In genomic region chr9:114680266-114681011, GRCh38 we compare ENCODE assay signal across 19 cellular contexts. TPM values are rescaled to one million over a fixed set of nuclear protein-coding genes. Genes with fewer than 3 reads are reported as not detected.
A peak's percentile ranks its signal among the peaks of the same experiment; 100 is the strongest.
DNase-seq lines count a peak whose midpoint lies in the region; ATAC-seq, FAIRE-seq and TF ChIP-seq lines count a peak whose summit lies in the region.
"Had no signal": no experiment of that assay in that cellular context is flagged by ENCODE, and none has a peak within 500 bp of the region (broad histone marks: within the 10 kb centered on the region; RNA-seq: fewer than 3 reads in every experiment).

No MANE protein-coding gene starts in this region.

- TF ChIP-seq POLR2A in IMR-90 (IDR thresholded peaks at IDR 0.05; ENCODE audit: low read depth, low read length) (no peak), esophagus squamous epithelium (IDR thresholded peaks at IDR 0.05) (no peak)

- peak; percentile 44 for DNase-seq in GM23248
- no peak for DNase-seq in IMR-90
- DNase-seq in astrocyte (ENCODE audit: low read depth) = no peak
- peak; percentile 66 for DNase-seq in kidney tubule cell (ENCODE audit: low spot score)
- no peak for DNase-seq in esophagus squamous epithelium (lab: John Stamatoyannopoulos, UW)
- no peak for DNase-seq in GM20000 (ENCODE audit: low spot score)
- DNase-seq in CD4-positive, alpha-beta T cell = no peak
- DNase-seq: DMS 273 treated with DMSO at 0.1 percent for 48 hours, H7, Karpas-422, NCI-H1930, NCI-H2171, NCI-H82, Right ventricle myocardium superior had no signal

- dilution Hi-C loops in IMR-90 (cut with HindIII; ENCODE audit: low sequenced_read_pairs, unreplicated experiment) = no loop called here

- H3K4me1 Mint-ChIP-seq in astrocyte (ENCODE audit: low read depth, unreplicated experiment) = peaks cover 41% of the 10 kb centered on the region
- H3K4me1 Mint-ChIP-seq in CD4-positive, alpha-beta T cell (ENCODE audit: low read depth) = peaks cover 5% of the 10 kb centered on the region

- CTCF ChIA-PET in IMR-90 (lab: Yijun Ruan, JAX) = interaction anchor here (0.6 to 3.3 kb wide), 18 partner anchors 8 to 648 kb away, joined by 3 to 25 read pairs (median 6); no protein-coding TSS in a partner anchor
- CTCF ChIA-PET in CD4-positive, alpha-beta T cell (lab: Charles Lee) = interaction anchor here (0.7 to 2.6 kb wide), 14 partner anchors 11 to 334 kb away, joined by 3 to 18 read pairs (median 6); no protein-coding TSS in a partner anchor

- peaks cover 2% of the 10 kb centered on the region for H3K36me3 Mint-ChIP-seq in astrocyte (ENCODE audit: low read depth, unreplicated experiment)
- no peaks in the 10 kb centered on the region for H3K36me3 Mint-ChIP-seq in CD4-positive, alpha-beta T cell (ENCODE audit: low read depth)

- ATAC-seq in IMR-90 (ENCODE audit: low read depth) (no peak), GM19328 (IDR thresholded peaks at IDR 0.05; ENCODE audit: unreplicated experiment) (no peak)
- no peak for ATAC-seq in CD4-positive, alpha-beta T cell (ENCODE audit: poor library complexity)
- ATAC-seq: HepG2 had no signal

- H3K9ac ChIP-seq in GM23248 (no peak overlapping the region), IMR-90 (ENCODE audit: low read depth, low read length) (no peak overlapping the region), astrocyte (ENCODE audit: low read length) (no peak overlapping the region)
- H3K9ac ChIP-seq: BLaER1 had no signal

- peaks cover 10% of the 10 kb centered on the region for H3K9me1 ChIP-seq in IMR-90 (ENCODE audit: insufficient read depth, low read length)

- peak overlapping the region; percentile 49; the same call in 1 of the 3 replicates for H2BK15ac ChIP-seq in IMR-90 (ENCODE audit: low read depth, low read length)

- peak overlapping the region; percentile 22; the same call in 1 of the 2 replicates for H3K4ac ChIP-seq in IMR-90 (ENCODE audit: low read depth, low read length)

- no peaks in the 10 kb centered on the region for H3K36me3 ChIP-seq in GM23248 (ENCODE audit: low read depth)
- no peaks in the 10 kb centered on the region for H3K36me3 ChIP-seq in IMR-90 (ENCODE audit: control insufficient read depth, insufficient read depth, low read length)
- no peaks in the 10 kb centered on the region for H3K36me3 ChIP-seq in astrocyte (ENCODE audit: insufficient read depth, low read length)
- no peaks in the 10 kb centered on the region for H3K36me3 ChIP-seq in esophagus squamous epithelium
- H3K36me3 ChIP-seq: BLaER1 had no signal

- H3K18ac ChIP-seq in IMR-90 (ENCODE audit: low read depth, low read length) = no peak overlapping the region

- H2BK20ac ChIP-seq in IMR-90 (ENCODE audit: low read depth, low read length) = peak overlapping the region; percentile 45; the same call in 1 of the 2 replicates

- H3K4me3 ChIP-seq in GM23248 (no peak overlapping the region), IMR-90 (ENCODE audit: insufficient read depth, low read depth, low read length) (no peak overlapping the region), astrocyte (ENCODE audit: insufficient read depth, low read depth, low read length) (no peak overlapping the region), esophagus squamous epithelium (no peak overlapping the region)
- H3K4me3 ChIP-seq: BLaER1 had no signal

- H4K8ac ChIP-seq in IMR-90 (ENCODE audit: low read depth in 2 of 2, low read length in 2 of 2) = no peak overlapping the region

- peak overlapping the region; percentile 21 for H2BK120ac ChIP-seq in IMR-90 (ENCODE audit: low read depth, low read length)

- H3K9me3 ChIP-seq in GM23248 (ENCODE audit: low read depth) = no peaks in the 10 kb centered on the region
- H3K9me3 ChIP-seq in IMR-90 (ENCODE audit: control insufficient read depth, insufficient read depth, low read length) = no peaks in the 10 kb centered on the region
- H3K9me3 ChIP-seq in astrocyte (ENCODE audit: insufficient read depth, low read depth, low read length) = no peaks in the 10 kb centered on the region
- H3K9me3 ChIP-seq in esophagus squamous epithelium = no peaks in the 10 kb centered on the region
- no peaks in the 10 kb centered on the region for H3K9me3 ChIP-seq in CD4-positive, alpha-beta T cell (ENCODE audit: control insufficient read depth, low read length)
- H3K9me3 ChIP-seq: BLaER1 had no signal

- in situ Hi-C loops in GM23248 (cut with MboI) = loop anchor here (10.0 kb wide), 1 partner anchor 54 kb away; no protein-coding TSS in a partner anchor
- in situ Hi-C loops in IMR-90 (cut with MboI; ENCODE audit: low sequenced_read_pairs) = no loop called here

- H3K4me2 ChIP-seq in GM23248 (ENCODE audit: unreplicated experiment) = no peak overlapping the region
- H3K4me2 ChIP-seq in IMR-90 (ENCODE audit: low read depth, low read length) = no peak overlapping the region
- no peak overlapping the region for H3K4me2 ChIP-seq in astrocyte (ENCODE audit: low read length)

- TF ChIP-seq RAD21 in IMR-90 (IDR thresholded peaks at IDR 0.05; ENCODE audit: low read length) = no peak

- no peaks in the 10 kb centered on the region for H3K27me3 ChIP-seq in GM23248 (replicated peaks; ENCODE audit: insufficient read depth)
- H3K27me3 ChIP-seq in IMR-90 (ENCODE audit: control insufficient read depth, insufficient read depth, low read length) = no peaks in the 10 kb centered on the region
- no peaks in the 10 kb centered on the region for H3K27me3 ChIP-seq in astrocyte (ENCODE audit: insufficient read depth, low read length)
- H3K27me3 ChIP-seq in esophagus squamous epithelium = peaks cover 0 to 34% (median 0%) of the 10 kb centered on the region in 4 donors
- H3K27me3 ChIP-seq in CD4-positive, alpha-beta T cell (ENCODE audit: control insufficient read depth, insufficient read depth, low read length) = peaks cover 14% of the 10 kb centered on the region
- H3K27me3 ChIP-seq: BLaER1 had no signal

- no peak overlapping the region for H3K56ac ChIP-seq in IMR-90 (ENCODE audit: extremely low read depth, insufficient read depth, low read length)

- no peak overlapping the region for H3K4me3 Mint-ChIP-seq in astrocyte (ENCODE audit: unreplicated experiment)
- H3K4me3 Mint-ChIP-seq in CD4-positive, alpha-beta T cell = no peak overlapping the region

- no peak overlapping the region; the same call in 1 of the 2 replicates for H4K91ac ChIP-seq in IMR-90 (ENCODE audit: insufficient read depth, low read depth, low read length)

- H3K9me3 Mint-ChIP-seq in astrocyte (ENCODE audit: unreplicated experiment) = peaks cover 2% of the 10 kb centered on the region
- no peaks in the 10 kb centered on the region for H3K9me3 Mint-ChIP-seq in CD4-positive, alpha-beta T cell

- H2AK9ac ChIP-seq in IMR-90 (replicated peaks; ENCODE audit: low read depth, low read length, poor library complexity) = no peak overlapping the region

- FAIRE-seq in astrocyte (lab: Jason Lieb, UNC) = no peak
- FAIRE-seq: HepG2 had no signal

- no peaks in the 10 kb centered on the region for H3K79me2 ChIP-seq in GM23248 (ENCODE audit: insufficient read depth)
- no peaks in the 10 kb centered on the region for H3K79me2 ChIP-seq in astrocyte (ENCODE audit: insufficient read depth, low read length)

- POLR2A ChIA-PET in IMR-90 (lab: Charles Lee; ENCODE audit: unreplicated experiment) = no interaction called here
- POLR2A ChIA-PET in CD4-positive, alpha-beta T cell (lab: Charles Lee) = no interaction called here

- H3F3A ChIP-seq in GM23248 (ENCODE audit: insufficient read depth) = peaks cover 28% of the 10 kb centered on the region

- H3K79me1 ChIP-seq in IMR-90 (ENCODE audit: low read depth in 1 of 2, low read length in 2 of 2) = no peaks in the 10 kb centered on the region

- peaks cover 32% of the 10 kb centered on the region for H3K4me1 ChIP-seq in GM23248 (ENCODE audit: insufficient read depth)
- peaks cover 10% of the 10 kb centered on the region for H3K4me1 ChIP-seq in IMR-90 (ENCODE audit: control insufficient read depth, insufficient read depth, low read length)
- peaks cover 22% of the 10 kb centered on the region for H3K4me1 ChIP-seq in astrocyte (ENCODE audit: insufficient read depth, low read length)
- H3K4me1 ChIP-seq in esophagus squamous epithelium = peaks cover 0 to 4% (median 0%) of the 10 kb centered on the region in 3 donors

- H2AK5ac ChIP-seq in IMR-90 (ENCODE audit: low read depth, low read length) = no peak overlapping the region

- no peak overlapping the region for H4K5ac ChIP-seq in IMR-90 (ENCODE audit: low read depth, low read length)

- H3K27ac ChIP-seq in GM23248 (no peak overlapping the region), IMR-90 (ENCODE audit: insufficient read depth, low read length) (no peak overlapping the region), astrocyte (ENCODE audit: low read depth, low read length) (no peak overlapping the region), esophagus squamous epithelium (no peak overlapping the region)
- no peak overlapping the region for H3K27ac ChIP-seq in CD4-positive, alpha-beta T cell (ENCODE audit: low read depth, low read length)
- H3K27ac ChIP-seq: BLaER1 had no signal

- no peaks in the 10 kb centered on the region for H3K27me3 Mint-ChIP-seq in astrocyte (ENCODE audit: low read depth, unreplicated experiment)
- peaks cover 18% of the 10 kb centered on the region for H3K27me3 Mint-ChIP-seq in CD4-positive, alpha-beta T cell

- intact Hi-C loops in IMR-90 (cut with micrococcal nuclease) = loop anchor here (1.0 to 5.0 kb wide), 4 partner anchors 59 to 842 kb away; no protein-coding TSS in a partner anchor
- intact Hi-C loops in esophagus squamous epithelium (cut with DNase I) = loop anchor here (5.0 to 10.0 kb wide), 2 partner anchors 234 to 332 kb away; no protein-coding TSS in a partner anchor
- intact Hi-C loops in CD4-positive, alpha-beta T cell (cut with DNase I, micrococcal nuclease) = loop anchor here (1.0 to 10.0 kb wide), 7 partner anchors 42 to 1982 kb away; no protein-coding TSS in a partner anchor

- H3K14ac ChIP-seq in IMR-90 (replicated peaks; ENCODE audit: low read depth, low read length) = no peak overlapping the region

- 63 to 64% methylated on average over 8 of the region's 8 CpGs for WGBS in GM23248 (ENCODE audit: low coverage in 1 of 2, low lambda C conversion rate in 2 of 2, missing lambda C conversion rate in 2 of 2), 2 experiments
- WGBS in IMR-90 (ENCODE audit: extremely low coverage in 2 of 2, insufficient read length in 1 of 2), 2 experiments = 83% methylated on average over 1 of the region's 8 CpGs; no CpG with 5 or more reads in 1 of the 2 experiments
- WGBS in esophagus squamous epithelium, 2 donors = 54 to 72% methylated on average over 7 of the region's 8 CpGs

- no TSS peak for BruUV-seq in IMR-90 (replicated peaks; lab: Mats Ljungman, UMichigan)

- TF ChIP-seq CTCF in IMR-90 (conservative IDR thresholded peaks at IDR 0.05; ENCODE audit: low read depth, low read length) = no peak
- TF ChIP-seq CTCF in astrocyte (IDR thresholded peaks at IDR 0.05; ENCODE audit: insufficient read depth, low read depth, low read length) = no peak
- no peak for TF ChIP-seq CTCF in esophagus squamous epithelium (IDR thresholded peaks at IDR 0.05)
- TF ChIP-seq CTCF in GM20000 (IDR thresholded peaks at IDR 0.05; ENCODE audit: extremely low read depth, missing control alignments) = no peak
- no peak for TF ChIP-seq CTCF in CD4-positive, alpha-beta T cell (IDR thresholded peaks at IDR 0.05)

- no peak overlapping the region for H2BK5ac ChIP-seq in IMR-90 (ENCODE audit: low read depth, low read length, poor library complexity, severe bottlenecking)

- no peaks in the 10 kb centered on the region for H3K9me2 ChIP-seq in GM23248 (ENCODE audit: insufficient read depth)

- peak overlapping the region; percentile 35 for H3K27ac Mint-ChIP-seq in astrocyte (ENCODE audit: unreplicated experiment)
- no peak overlapping the region for H3K27ac Mint-ChIP-seq in CD4-positive, alpha-beta T cell

- H4K20me1 ChIP-seq in GM23248 (ENCODE audit: insufficient read depth) (no peaks in the 10 kb centered on the region), IMR-90 (ENCODE audit: insufficient read depth, low read length) (no peaks in the 10 kb centered on the region), astrocyte (ENCODE audit: insufficient read depth, low read length) (no peaks in the 10 kb centered on the region)
- H4K20me1 ChIP-seq: BLaER1 had no signal

- no peak overlapping the region for H3K23ac ChIP-seq in IMR-90 (ENCODE audit: low read depth, low read length)

- no peak overlapping the region for H2AFZ ChIP-seq in GM23248
- no peak overlapping the region for H2AFZ ChIP-seq in IMR-90 (replicated peaks; ENCODE audit: low read length, poor library complexity)
- no peak overlapping the region for H2AFZ ChIP-seq in astrocyte (ENCODE audit: low read depth, low read length)

RNA-seq across cellular contexts. Expression of gene TEX48, which starts 1.6 kb away (rescaled TPM):
- not detected in 2 replicates for total RNA-seq in GM23248 (2014; rRNA removed; shearing (Covaris generic))
- not detected in 2 replicates for polyA plus RNA-seq in GM23248 (2016; fragmentation: Nextera tagmentation; extraction: Ambion mirVana)
- not detected in 2 replicates for total RNA-seq in IMR-90 (2012; rRNA removed)
- not detected in 2 replicates for polyA plus RNA-seq in IMR-90 (2012; rRNA removed)
- not detected in 2 replicates for polyA plus RNA-seq in IMR-90 (2012; cell fraction: cytosol; rRNA removed)
- polyA plus RNA-seq in IMR-90 (2012; cell fraction: nucleus; rRNA removed; ENCODE audit: low replicate concordance) = not detected in 2 replicates
- not detected in 2 replicates for total RNA-seq in astrocyte
- total RNA-seq in esophagus squamous epithelium = not detected
- total RNA-seq in CD4-positive, alpha-beta T cell = not detected
- total RNA-seq: H7, HepG2, NCI-H460, Right ventricle myocardium superior had no signal
- polyA plus RNA-seq: AG04450, HepG2 had no signal

RNA-seq across cellular contexts. Expression of gene TEX53, which starts 22.8 kb away (rescaled TPM):
- total RNA-seq in GM23248 (2014; rRNA removed; shearing (Covaris generic)) = not detected in 2 replicates
- polyA plus RNA-seq in GM23248 (2016; fragmentation: Nextera tagmentation; extraction: Ambion mirVana) = not detected in 2 replicates
- total RNA-seq in IMR-90 (2012; rRNA removed) = not detected in 2 replicates
- not detected in 2 replicates for polyA plus RNA-seq in IMR-90 (2012; rRNA removed)
- polyA plus RNA-seq in IMR-90 (2012; cell fraction: cytosol; rRNA removed) = not detected in 2 replicates
- not detected in 2 replicates for polyA plus RNA-seq in IMR-90 (2012; cell fraction: nucleus; rRNA removed; ENCODE audit: low replicate concordance)
- not detected in 2 replicates for total RNA-seq in astrocyte
- total RNA-seq in esophagus squamous epithelium = not detected
- total RNA-seq in CD4-positive, alpha-beta T cell = not detected
- total RNA-seq: H7, HepG2, NCI-H460, Right ventricle myocardium superior had no signal
- polyA plus RNA-seq: AG04450, HepG2 had no signal

Comparison
In these comparisons a context has a peak if more than half of its experiments do, and no peak if none do; other contexts are left out.
1. DNase-seq: peak in GM23248 (single experiment) and kidney tubule cell (single experiment); none in IMR-90 (single experiment), astrocyte (single experiment), esophagus squamous epithelium (single experiment), GM20000 (single experiment) and CD4-positive, alpha-beta T cell (0 of 10).